In the genomic region with DNA sequence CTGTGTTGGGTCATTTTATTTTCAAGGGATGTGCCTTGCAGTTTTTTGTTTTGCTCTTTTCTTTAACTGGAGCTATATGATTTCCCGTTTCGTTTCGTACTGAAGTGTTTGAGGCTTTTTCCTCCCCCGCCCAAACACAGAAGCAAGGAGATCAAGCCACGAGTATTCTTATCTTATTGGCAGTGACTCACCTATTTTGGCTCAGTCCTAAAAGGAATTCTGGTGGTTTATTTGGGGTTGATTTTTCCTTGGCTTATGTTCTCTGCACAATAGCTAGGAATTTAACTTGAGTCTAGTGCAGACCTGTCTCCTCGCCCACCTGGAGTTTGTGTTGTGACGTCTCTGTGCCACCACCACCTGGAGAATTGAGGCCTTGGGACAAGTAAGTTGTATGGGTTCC, we compare ENCODE assay signal across 14 cellular contexts.
DNase-seq lines count a peak whose midpoint lies in the region; ATAC-seq and TF ChIP-seq lines count a peak whose summit lies in the region.
"Had no signal": no experiment of that assay in that cellular context is flagged by ENCODE, and none has a peak within 500 bp of the region (broad histone marks: within the 10 kb centered on the region; RNA-seq: fewer than 3 reads in every experiment).

No MANE protein-coding gene starts in this region.

- H3K4me3 Mint-ChIP-seq in immature natural killer cell: no peak overlapping the region
- no peak overlapping the region for H3K4me3 Mint-ChIP-seq in activated CD4-positive, alpha-beta memory T cell treated with anti-CD3 and anti-CD28 coated beads for 36 hours
- H3K4me3 Mint-ChIP-seq: activated T-cell treated with anti-CD3 and anti-CD28 coated beads, Interleukin-2, amount 50 U/mL, for 24 hours had no signal

- CTCF ChIA-PET in RWPE1 (lab: Yijun Ruan, JAX): interaction anchor here (0.7 kb wide), 1 partner anchor 50 kb away, joined by 5 read pairs; no protein-coding TSS in a partner anchor
- CTCF ChIA-PET in activated CD4-positive, alpha-beta memory T cell treated with anti-CD3 and anti-CD28 coated beads for 36 hours (lab: Charles Lee): no interaction called here

- DNase-seq in ELR (ENCODE audit: low read depth): peak; percentile 73
- peak; percentile 67 for DNase-seq in RWPE1 (ENCODE audit: low spot score)
- peak; percentile 75 for DNase-seq in epithelial cell of esophagus (ENCODE audit: low read depth)
- peak; percentile 38 for DNase-seq in osteoblast (ENCODE audit: insufficient read length, low spot score, missing footprints)
- DNase-seq in DMS79 (lab: John Stamatoyannopoulos, UW): no peak
- DNase-seq in immature natural killer cell: no peak
- DNase-seq in activated CD4-positive, alpha-beta memory T cell treated with anti-CD3 and anti-CD28 coated beads for 36 hours: no peak
- DNase-seq: activated T-cell treated with anti-CD3 and anti-CD28 coated beads, Interleukin-2, amount 50 U/mL, for 24 hours; NCI-H526 treated with DMSO at 0.1 percent for 48 hours; T-helper 9 cell had no signal

- no peak for ATAC-seq in GM21526 (IDR thresholded peaks at IDR 0.05; ENCODE audit: low FRiP score, unreplicated experiment)

- H3K4me1 Mint-ChIP-seq in immature natural killer cell: no peaks in the 10 kb centered on the region
- H3K4me1 Mint-ChIP-seq in activated CD4-positive, alpha-beta memory T cell treated with anti-CD3 and anti-CD28 coated beads for 36 hours (ENCODE audit: low read depth): no peaks in the 10 kb centered on the region

- peaks cover 0 to 4% (median 0%) of the 10 kb centered on the region in 6 donors for H3K9me3 Mint-ChIP-seq in immature natural killer cell
- H3K9me3 Mint-ChIP-seq in activated CD4-positive, alpha-beta memory T cell treated with anti-CD3 and anti-CD28 coated beads for 36 hours: no peaks in the 10 kb centered on the region
- H3K9me3 Mint-ChIP-seq: activated T-cell treated with anti-CD3 and anti-CD28 coated beads, Interleukin-2, amount 50 U/mL, for 24 hours had no signal

- no peaks in the 10 kb centered on the region for H3K36me3 Mint-ChIP-seq in immature natural killer cell
- H3K36me3 Mint-ChIP-seq in activated CD4-positive, alpha-beta memory T cell treated with anti-CD3 and anti-CD28 coated beads for 36 hours: no peaks in the 10 kb centered on the region

- H3K27ac ChIP-seq in RWPE1: peak overlapping the region; percentile 22; the same call in 1 of the 2 replicates
- peak overlapping the region; percentile 79 for H3K27ac ChIP-seq in osteoblast (ENCODE audit: low read depth, low read length)
- H3K27ac ChIP-seq: BLaER1 treated with 17β-estradiol and CSF1 and Interleukin-3, amounts not matched to agents 10 nM and 100 nM; KMS-11; parathyroid adenoma had no signal

- POLR2A ChIA-PET in RWPE1 (lab: Yijun Ruan, JAX; ENCODE audit: low non-redundant PET): no interaction called here
- POLR2A ChIA-PET in activated CD4-positive, alpha-beta memory T cell treated with anti-CD3 and anti-CD28 coated beads for 36 hours (lab: Charles Lee): no interaction called here

- no peak overlapping the region for H2AFZ ChIP-seq in osteoblast (ENCODE audit: low read length)
- H2AFZ ChIP-seq: parathyroid adenoma had no signal

- H3K27me3 Mint-ChIP-seq in immature natural killer cell (ENCODE audit: low read depth in 3 of 3): peaks cover 0 to 4% (median 2%) of the 10 kb centered on the region in 3 donors
- peaks cover 3% of the 10 kb centered on the region for H3K27me3 Mint-ChIP-seq in activated CD4-positive, alpha-beta memory T cell treated with anti-CD3 and anti-CD28 coated beads for 36 hours

- H3K27me3 ChIP-seq in osteoblast (ENCODE audit: insufficient read depth, low read length): no peaks in the 10 kb centered on the region
- H3K27me3 ChIP-seq: BLaER1 treated with 17β-estradiol and CSF1 and Interleukin-3, amounts not matched to agents 10 nM and 100 nM had no signal

- no peaks in the 10 kb centered on the region for H3K9me3 ChIP-seq in osteoblast (ENCODE audit: low read depth, low read length)
- H3K9me3 ChIP-seq: BLaER1 treated with 17β-estradiol and CSF1 and Interleukin-3, amounts not matched to agents 10 nM and 100 nM had no signal

- H3K4me2 ChIP-seq in osteoblast (ENCODE audit: insufficient read depth, low read length): peak overlapping the region; percentile 67
- H3K4me2 ChIP-seq: KMS-11 had no signal

- no peak overlapping the region for H3K27ac Mint-ChIP-seq in immature natural killer cell
- no peak overlapping the region for H3K27ac Mint-ChIP-seq in activated CD4-positive, alpha-beta memory T cell treated with anti-CD3 and anti-CD28 coated beads for 36 hours
- H3K27ac Mint-ChIP-seq: activated T-cell treated with anti-CD3 and anti-CD28 coated beads, Interleukin-2, amount 50 U/mL, for 24 hours had no signal

- H3K4me3 ChIP-seq in epithelial cell of esophagus (ENCODE audit: low read length) (no peak overlapping the region), osteoblast (ENCODE audit: insufficient read depth, low read length) (peak overlapping the region; percentile 31)
- H3K4me3 ChIP-seq: BLaER1 treated with 17β-estradiol and CSF1 and Interleukin-3, amounts not matched to agents 10 nM and 100 nM had no signal

- H3K79me2 ChIP-seq in osteoblast (ENCODE audit: insufficient read depth, low read length): peaks cover 25% of the 10 kb centered on the region
- H3K79me2 ChIP-seq: parathyroid adenoma had no signal

- peaks cover 5% of the 10 kb centered on the region for H4K20me1 ChIP-seq in osteoblast (ENCODE audit: insufficient read depth, low read length)
- H4K20me1 ChIP-seq: BLaER1 treated with 17β-estradiol and CSF1 and Interleukin-3, amounts not matched to agents 10 nM and 100 nM had no signal

- peaks cover 48% of the 10 kb centered on the region for H3K36me3 ChIP-seq in osteoblast (ENCODE audit: insufficient read depth, low read length)

- TF ChIP-seq CTCF in RWPE1 (conservative IDR thresholded peaks at IDR 0.05; ENCODE audit: low read depth) (no peak), epithelial cell of esophagus (IDR thresholded peaks at IDR 0.05; ENCODE audit: insufficient read depth, low read depth, low read length, missing control alignments) (no peak), osteoblast (IDR thresholded peaks at IDR 0.05; ENCODE audit: extremely low read depth, low read depth, low read length) (no peak)

- intact Hi-C loops in activated CD4-positive, alpha-beta memory T cell treated with anti-CD3 and anti-CD28 coated beads for 36 hours (cut with micrococcal nuclease): no loop called here

- peaks cover 36% of the 10 kb centered on the region for H3K4me1 ChIP-seq in osteoblast (ENCODE audit: insufficient read depth, low read length)

Comparison
In these comparisons a context has a peak if more than half of its experiments do, and no peak if none do; other contexts are left out.
1. DNase-seq: peak in ELR (single experiment), RWPE1 (single experiment), epithelial cell of esophagus (single experiment) and osteoblast (single experiment); none in DMS79 (single experiment), immature natural killer cell (0 of 3) and activated CD4-positive, alpha-beta memory T cell treated with anti-CD3 and anti-CD28 coated beads for 36 hours (single experiment).